ENCODE assay signal across 25 cellular contexts in genomic region chr12:40792792-40793386, GRCh38.
DNase-seq lines count a peak whose midpoint lies in the region; FAIRE-seq and TF ChIP-seq lines count a peak whose summit lies in the region.
"Had no signal": no experiment of that assay in that cellular context is flagged by ENCODE, and none has a peak within 500 bp of the region (broad histone marks: within the 10 kb centered on the region; RNA-seq: fewer than 3 reads in every experiment).

No MANE protein-coding gene starts in this region.

- H3K4me1 ChIP-seq in HUES48 (ENCODE audit: control insufficient read depth, insufficient read depth, low read length) (peaks cover 44% of the 10 kb centered on the region), iPS-15b (ENCODE audit: control insufficient read depth, insufficient read depth, low read length) (peaks cover 27% of the 10 kb centered on the region), tibial nerve (peaks cover 0 to 44% (median 9%) of the 10 kb centered on the region in 4 donors), kidney (ENCODE audit: control insufficient read depth in 1 of 2, insufficient read depth in 1 of 2, low read depth in 1 of 2, low read length in 2 of 2) (no peaks in the 10 kb centered on the region)
- H3K4me1 ChIP-seq: BE2C, SJCRH30 had no signal

- intact Hi-C loops in kidney (cut with DNase I): no loop called here

- H3K9ac ChIP-seq in HUES48 (ENCODE audit: low read depth, low read length) (no peak overlapping the region), iPS-15b (ENCODE audit: low read depth, low read length) (no peak overlapping the region), kidney (ENCODE audit: low read length in 2 of 2) (no peak overlapping the region)

- no peak for FAIRE-seq in kidney (lab: Jason Lieb, UNC)
- FAIRE-seq: GM19239, K562 had no signal

- TF ChIP-seq POLR2A in tibial nerve (IDR thresholded peaks at IDR 0.05): no peak

- DNase-seq in SW480 (ENCODE audit: low spot score) (peak; percentile 56), tibial nerve (ENCODE audit: low spot score in 2 of 2) (no peak), kidney (no peak), ecto neural progenitor cell (ENCODE audit: low spot score) (no peak), AG20443 (ENCODE audit: low spot score) (no peak)
- no peak for DNase-seq in activated CD4-positive, CD25-positive, alpha-beta regulatory T cell treated with anti-CD3 and anti-CD28 coated beads, Interleukin-2, amount 50 U/mL, for 72 hours
- DNase-seq: BE2C; CD8-positive, alpha-beta memory T cell; DMS153; HCEC 1CT; Kasumi-1; MV-4-11; NCI-H1105; NCI-H1436 treated with DMSO at 0.1 percent for 48 hours; NCI-H187 treated with DMSO at 0.1 percent for 48 hours; NCI-H2107; NCI-H524; NCI-H748 treated with DMSO at 0.1 percent for 48 hours; PC-9; SJCRH30 had no signal

- H3K27ac ChIP-seq in HUES48 (ENCODE audit: low read depth, low read length) (peak overlapping the region; percentile 70), tibial nerve (peak overlapping the region in 3 of 4 donors; percentile 36 to 79 (median 70)), kidney (ENCODE audit: low read depth in 2 of 2, low read length in 2 of 2) (no peak overlapping the region)
- H3K27ac ChIP-seq: HL-60, PC-9, SJCRH30 had no signal

- WGBS in tibial nerve, 2 donors: 35 to 38% methylated on average over 5 of the region's 5 CpGs

- H3K36me3 ChIP-seq in HUES48 (ENCODE audit: control insufficient read depth, insufficient read depth, low read length) (no peaks in the 10 kb centered on the region), iPS-15b (ENCODE audit: control insufficient read depth, insufficient read depth, low read length) (no peaks in the 10 kb centered on the region), tibial nerve (no peaks in the 10 kb centered on the region), kidney (ENCODE audit: control insufficient read depth in 1 of 2, insufficient read depth in 2 of 2, low read length in 2 of 2) (no peaks in the 10 kb centered on the region)
- H3K36me3 ChIP-seq: BE2C, SJCRH30 had no signal

- TF ChIP-seq CTCF in tibial nerve (IDR thresholded peaks at IDR 0.05) (no peak), kidney (IDR thresholded peaks at IDR 0.05; ENCODE audit: borderline replicate concordance, extremely low read depth, insufficient read depth) (no peak)

- H3K27me3 ChIP-seq in HUES48 (ENCODE audit: control insufficient read depth, insufficient read depth, low read length): no peaks in the 10 kb centered on the region
- no peaks in the 10 kb centered on the region for H3K27me3 ChIP-seq in iPS-15b (ENCODE audit: control insufficient read depth, insufficient read depth, low read length)
- H3K27me3 ChIP-seq in tibial nerve: no peaks in the 10 kb centered on the region
- H3K27me3 ChIP-seq: BE2C had no signal

- no peak for TF ChIP-seq EP300 in tibial nerve (IDR thresholded peaks at IDR 0.05)

- no peaks in the 10 kb centered on the region for H3K9me3 ChIP-seq in HUES48 (ENCODE audit: control insufficient read depth, insufficient read depth, low read length)
- no peaks in the 10 kb centered on the region for H3K9me3 ChIP-seq in iPS-15b (ENCODE audit: control insufficient read depth, insufficient read depth, low read length)
- H3K9me3 ChIP-seq in tibial nerve: no peaks in the 10 kb centered on the region
- H3K9me3 ChIP-seq in kidney (ENCODE audit: control insufficient read depth in 1 of 2, low read length in 2 of 2): no peaks in the 10 kb centered on the region
- H3K9me3 ChIP-seq: BE2C, SJCRH30 had no signal

- H3K4me3 ChIP-seq in HUES48 (ENCODE audit: low read depth, low read length) (peak overlapping the region; percentile 30; the same call in 1 of the 2 replicates), iPS-15b (ENCODE audit: low read depth, low read length) (peak overlapping the region; percentile 27), tibial nerve (no peak overlapping the region), kidney (ENCODE audit: low read length in 2 of 2) (no peak overlapping the region)
- H3K4me3 ChIP-seq: K562, PC-9, SJCRH30 had no signal

Comparison
In these comparisons a context has a peak if more than half of its experiments do, and no peak if none do; other contexts are left out.
1. H3K27ac ChIP-seq: peak in HUES48 (single experiment) and tibial nerve (3 of 4); none in kidney (0 of 2).
2. H3K4me3 ChIP-seq: peak in HUES48 (single experiment) and iPS-15b (single experiment); none in tibial nerve (0 of 4) and kidney (0 of 2).